1 cellular context compared by ENCODE assay signal in the genomic region with DNA sequence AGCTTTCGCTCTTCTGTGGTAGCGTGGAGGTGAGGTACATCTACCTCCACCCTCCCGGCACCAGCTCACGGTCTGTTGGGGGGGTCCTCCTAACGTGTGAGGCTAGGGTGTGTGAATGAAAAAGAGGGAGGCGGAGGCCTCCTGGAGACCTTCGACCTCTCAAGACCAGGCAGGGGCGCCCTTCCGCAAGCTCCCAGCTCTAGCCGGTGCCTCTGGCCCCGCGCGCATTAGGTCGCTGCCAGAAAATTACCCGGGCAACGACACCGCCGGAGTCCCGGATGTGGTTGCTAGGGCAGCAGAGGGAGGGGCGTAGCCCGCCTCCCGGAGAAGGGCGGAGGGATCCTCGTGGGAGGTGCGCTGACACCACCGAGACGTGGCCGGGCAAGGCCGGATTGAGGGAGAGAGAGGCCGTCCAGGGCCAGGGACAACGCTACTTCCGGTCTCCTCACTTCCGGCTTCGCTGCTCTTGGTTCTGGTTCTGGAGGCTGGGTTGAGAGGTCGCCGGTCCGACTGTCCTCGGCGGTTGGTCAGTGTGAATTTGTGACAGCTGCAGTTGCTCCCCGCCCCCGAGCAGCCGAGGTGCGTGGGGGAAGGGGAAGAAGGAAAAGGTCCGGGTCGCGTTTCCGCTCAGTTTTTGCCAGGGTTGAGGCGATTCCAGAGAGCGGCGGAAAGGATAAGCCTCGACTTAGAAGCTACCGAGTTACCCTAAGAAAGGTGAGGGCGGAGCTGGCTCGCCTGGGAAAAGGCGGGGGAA.
TF ChIP-seq lines count a peak whose summit lies in the region.

A gene with protein sequence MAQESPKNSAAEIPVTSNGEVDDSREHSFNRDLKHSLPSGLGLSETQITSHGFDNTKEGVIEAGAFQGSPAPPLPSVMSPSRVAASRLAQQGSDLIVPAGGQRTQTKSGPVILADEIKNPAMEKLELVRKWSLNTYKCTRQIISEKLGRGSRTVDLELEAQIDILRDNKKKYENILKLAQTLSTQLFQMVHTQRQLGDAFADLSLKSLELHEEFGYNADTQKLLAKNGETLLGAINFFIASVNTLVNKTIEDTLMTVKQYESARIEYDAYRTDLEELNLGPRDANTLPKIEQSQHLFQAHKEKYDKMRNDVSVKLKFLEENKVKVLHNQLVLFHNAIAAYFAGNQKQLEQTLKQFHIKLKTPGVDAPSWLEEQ (plus strand): TSS at position 442 of the 754 bp plus-strand sequence. CDS start 49,680 bp downstream, outside the sequence.
A gene (minus strand): TSS at position 218 of the 754 bp plus-strand sequence. CDS start 8,726 bp downstream, outside the sequence.

TF ChIP-seq in HepG2, 621 proteins besides CTCF, POLR2A, EP300 and RAD21 (continued from another document and continues in another):
- TF ChIP-seq, protein P1, sequence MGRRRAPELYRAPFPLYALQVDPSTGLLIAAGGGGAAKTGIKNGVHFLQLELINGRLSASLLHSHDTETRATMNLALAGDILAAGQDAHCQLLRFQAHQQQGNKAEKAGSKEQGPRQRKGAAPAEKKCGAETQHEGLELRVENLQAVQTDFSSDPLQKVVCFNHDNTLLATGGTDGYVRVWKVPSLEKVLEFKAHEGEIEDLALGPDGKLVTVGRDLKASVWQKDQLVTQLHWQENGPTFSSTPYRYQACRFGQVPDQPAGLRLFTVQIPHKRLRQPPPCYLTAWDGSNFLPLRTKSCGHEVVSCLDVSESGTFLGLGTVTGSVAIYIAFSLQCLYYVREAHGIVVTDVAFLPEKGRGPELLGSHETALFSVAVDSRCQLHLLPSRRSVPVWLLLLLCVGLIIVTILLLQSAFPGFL (CRISPR knock-in tag; IDR thresholded peaks at IDR 0.05), result no peak
- peak; percentile 33 for TF ChIP-seq MED8 (CRISPR knock-in tag; IDR thresholded peaks at IDR 0.05; ENCODE audit: insufficient replicate concordance)
- TF ChIP-seq BCL6 (CRISPR knock-in tag; IDR thresholded peaks at IDR 0.05), result peak; percentile 44; the same call in 1 of the 2 replicates
- TF ChIP-seq, protein P2, sequence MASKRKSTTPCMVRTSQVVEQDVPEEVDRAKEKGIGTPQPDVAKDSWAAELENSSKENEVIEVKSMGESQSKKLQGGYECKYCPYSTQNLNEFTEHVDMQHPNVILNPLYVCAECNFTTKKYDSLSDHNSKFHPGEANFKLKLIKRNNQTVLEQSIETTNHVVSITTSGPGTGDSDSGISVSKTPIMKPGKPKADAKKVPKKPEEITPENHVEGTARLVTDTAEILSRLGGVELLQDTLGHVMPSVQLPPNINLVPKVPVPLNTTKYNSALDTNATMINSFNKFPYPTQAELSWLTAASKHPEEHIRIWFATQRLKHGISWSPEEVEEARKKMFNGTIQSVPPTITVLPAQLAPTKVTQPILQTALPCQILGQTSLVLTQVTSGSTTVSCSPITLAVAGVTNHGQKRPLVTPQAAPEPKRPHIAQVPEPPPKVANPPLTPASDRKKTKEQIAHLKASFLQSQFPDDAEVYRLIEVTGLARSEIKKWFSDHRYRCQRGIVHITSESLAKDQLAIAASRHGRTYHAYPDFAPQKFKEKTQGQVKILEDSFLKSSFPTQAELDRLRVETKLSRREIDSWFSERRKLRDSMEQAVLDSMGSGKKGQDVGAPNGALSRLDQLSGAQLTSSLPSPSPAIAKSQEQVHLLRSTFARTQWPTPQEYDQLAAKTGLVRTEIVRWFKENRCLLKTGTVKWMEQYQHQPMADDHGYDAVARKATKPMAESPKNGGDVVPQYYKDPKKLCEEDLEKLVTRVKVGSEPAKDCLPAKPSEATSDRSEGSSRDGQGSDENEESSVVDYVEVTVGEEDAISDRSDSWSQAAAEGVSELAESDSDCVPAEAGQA (IDR thresholded peaks at IDR 0.05; ENCODE audit: low read depth), result 0 out of 2 replicates have a peak, but pooled peaks have one; percentile 38
- TF ChIP-seq, protein P2 (CRISPR knock-in tag; IDR thresholded peaks at IDR 0.05; ENCODE audit: borderline replicate concordance), result no peak; the same call in 1 of the 2 replicates
- TF ChIP-seq RFX5 (IDR thresholded peaks at IDR 0.05; ENCODE audit: low read depth, low read length), result no peak; the same call in 1 of the 2 replicates
- TF ChIP-seq HES4 (CRISPR knock-in tag; IDR thresholded peaks at IDR 0.05; ENCODE audit: borderline replicate concordance), result peak; percentile 50; the same call in 1 of the 2 replicates
- TF ChIP-seq, protein P3, sequence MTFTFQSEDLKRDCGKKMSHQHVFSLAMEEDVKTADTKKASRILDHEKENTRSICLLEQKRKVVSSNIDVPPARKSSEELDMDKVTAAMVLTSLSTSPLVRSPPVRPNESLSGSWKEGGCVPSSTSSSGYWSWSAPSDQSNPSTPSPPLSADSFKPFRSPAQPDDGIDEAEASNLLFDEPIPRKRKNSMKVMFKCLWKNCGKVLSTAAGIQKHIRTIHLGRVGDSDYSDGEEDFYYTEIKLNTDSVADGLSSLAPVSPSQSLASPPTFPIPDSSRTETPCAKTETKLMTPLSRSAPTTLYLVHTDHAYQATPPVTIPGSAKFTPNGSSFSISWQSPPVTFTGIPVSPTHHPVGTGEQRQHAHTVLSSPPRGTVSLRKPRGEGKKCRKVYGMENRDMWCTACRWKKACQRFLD (CRISPR knock-in tag; IDR thresholded peaks at IDR 0.05; ENCODE audit: borderline replicate concordance), result no peak
- TF ChIP-seq MATR3 (CRISPR knock-in tag; IDR thresholded peaks at IDR 0.05), result no peak
- TF ChIP-seq, protein P4, sequence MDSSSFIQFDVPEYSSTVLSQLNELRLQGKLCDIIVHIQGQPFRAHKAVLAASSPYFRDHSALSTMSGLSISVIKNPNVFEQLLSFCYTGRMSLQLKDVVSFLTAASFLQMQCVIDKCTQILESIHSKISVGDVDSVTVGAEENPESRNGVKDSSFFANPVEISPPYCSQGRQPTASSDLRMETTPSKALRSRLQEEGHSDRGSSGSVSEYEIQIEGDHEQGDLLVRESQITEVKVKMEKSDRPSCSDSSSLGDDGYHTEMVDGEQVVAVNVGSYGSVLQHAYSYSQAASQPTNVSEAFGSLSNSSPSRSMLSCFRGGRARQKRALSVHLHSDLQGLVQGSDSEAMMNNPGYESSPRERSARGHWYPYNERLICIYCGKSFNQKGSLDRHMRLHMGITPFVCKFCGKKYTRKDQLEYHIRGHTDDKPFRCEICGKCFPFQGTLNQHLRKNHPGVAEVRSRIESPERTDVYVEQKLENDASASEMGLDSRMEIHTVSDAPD (CRISPR knock-in tag; IDR thresholded peaks at IDR 0.05), result no peak
- no peak for TF ChIP-seq ZNF615 (CRISPR knock-in tag; IDR thresholded peaks at IDR 0.05; ENCODE audit: borderline replicate concordance)
- TF ChIP-seq, protein P5, sequence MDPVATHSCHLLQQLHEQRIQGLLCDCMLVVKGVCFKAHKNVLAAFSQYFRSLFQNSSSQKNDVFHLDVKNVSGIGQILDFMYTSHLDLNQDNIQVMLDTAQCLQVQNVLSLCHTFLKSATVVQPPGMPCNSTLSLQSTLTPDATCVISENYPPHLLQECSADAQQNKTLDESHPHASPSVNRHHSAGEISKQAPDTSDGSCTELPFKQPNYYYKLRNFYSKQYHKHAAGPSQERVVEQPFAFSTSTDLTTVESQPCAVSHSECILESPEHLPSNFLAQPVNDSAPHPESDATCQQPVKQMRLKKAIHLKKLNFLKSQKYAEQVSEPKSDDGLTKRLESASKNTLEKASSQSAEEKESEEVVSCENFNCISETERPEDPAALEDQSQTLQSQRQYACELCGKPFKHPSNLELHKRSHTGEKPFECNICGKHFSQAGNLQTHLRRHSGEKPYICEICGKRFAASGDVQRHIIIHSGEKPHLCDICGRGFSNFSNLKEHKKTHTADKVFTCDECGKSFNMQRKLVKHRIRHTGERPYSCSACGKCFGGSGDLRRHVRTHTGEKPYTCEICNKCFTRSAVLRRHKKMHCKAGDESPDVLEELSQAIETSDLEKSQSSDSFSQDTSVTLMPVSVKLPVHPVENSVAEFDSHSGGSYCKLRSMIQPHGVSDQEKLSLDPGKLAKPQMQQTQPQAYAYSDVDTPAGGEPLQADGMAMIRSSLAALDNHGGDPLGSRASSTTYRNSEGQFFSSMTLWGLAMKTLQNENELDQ (CRISPR knock-in tag; IDR thresholded peaks at IDR 0.05; ENCODE audit: borderline replicate concordance), result no peak
- peak; percentile 80 for TF ChIP-seq ZBTB3 (CRISPR knock-in tag; IDR thresholded peaks at IDR 0.05; ENCODE audit: borderline replicate concordance, low read depth)
- TF ChIP-seq ZNF337 (CRISPR knock-in tag; IDR thresholded peaks at IDR 0.05; ENCODE audit: borderline replicate concordance, low read depth), result peak; percentile 90; the same call in 1 of the 2 replicates
- peak; percentile 64 for TF ChIP-seq RXRB (CRISPR knock-in tag; IDR thresholded peaks at IDR 0.05; ENCODE audit: borderline replicate concordance)
- TF ChIP-seq, protein P6, sequence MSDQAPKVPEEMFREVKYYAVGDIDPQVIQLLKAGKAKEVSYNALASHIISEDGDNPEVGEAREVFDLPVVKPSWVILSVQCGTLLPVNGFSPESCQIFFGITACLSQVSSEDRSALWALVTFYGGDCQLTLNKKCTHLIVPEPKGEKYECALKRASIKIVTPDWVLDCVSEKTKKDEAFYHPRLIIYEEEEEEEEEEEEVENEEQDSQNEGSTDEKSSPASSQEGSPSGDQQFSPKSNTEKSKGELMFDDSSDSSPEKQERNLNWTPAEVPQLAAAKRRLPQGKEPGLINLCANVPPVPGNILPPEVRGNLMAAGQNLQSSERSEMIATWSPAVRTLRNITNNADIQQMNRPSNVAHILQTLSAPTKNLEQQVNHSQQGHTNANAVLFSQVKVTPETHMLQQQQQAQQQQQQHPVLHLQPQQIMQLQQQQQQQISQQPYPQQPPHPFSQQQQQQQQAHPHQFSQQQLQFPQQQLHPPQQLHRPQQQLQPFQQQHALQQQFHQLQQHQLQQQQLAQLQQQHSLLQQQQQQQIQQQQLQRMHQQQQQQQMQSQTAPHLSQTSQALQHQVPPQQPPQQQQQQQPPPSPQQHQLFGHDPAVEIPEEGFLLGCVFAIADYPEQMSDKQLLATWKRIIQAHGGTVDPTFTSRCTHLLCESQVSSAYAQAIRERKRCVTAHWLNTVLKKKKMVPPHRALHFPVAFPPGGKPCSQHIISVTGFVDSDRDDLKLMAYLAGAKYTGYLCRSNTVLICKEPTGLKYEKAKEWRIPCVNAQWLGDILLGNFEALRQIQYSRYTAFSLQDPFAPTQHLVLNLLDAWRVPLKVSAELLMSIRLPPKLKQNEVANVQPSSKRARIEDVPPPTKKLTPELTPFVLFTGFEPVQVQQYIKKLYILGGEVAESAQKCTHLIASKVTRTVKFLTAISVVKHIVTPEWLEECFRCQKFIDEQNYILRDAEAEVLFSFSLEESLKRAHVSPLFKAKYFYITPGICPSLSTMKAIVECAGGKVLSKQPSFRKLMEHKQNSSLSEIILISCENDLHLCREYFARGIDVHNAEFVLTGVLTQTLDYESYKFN (CRISPR knock-in tag; conservative IDR thresholded peaks at IDR 0.05), result peak; percentile 66
- TF ChIP-seq SIX1 (CRISPR knock-in tag; IDR thresholded peaks at IDR 0.05; ENCODE audit: borderline replicate concordance), result no peak
- peak; percentile 92 for TF ChIP-seq RFX3 (CRISPR knock-in tag; IDR thresholded peaks at IDR 0.05)
- TF ChIP-seq NFKBIZ (CRISPR knock-in tag; IDR thresholded peaks at IDR 0.05), result no peak; the same call in 1 of the 2 replicates
- TF ChIP-seq ZNF432 (CRISPR knock-in tag; IDR thresholded peaks at IDR 0.05; ENCODE audit: borderline replicate concordance), result no peak
- TF ChIP-seq, protein P7, sequence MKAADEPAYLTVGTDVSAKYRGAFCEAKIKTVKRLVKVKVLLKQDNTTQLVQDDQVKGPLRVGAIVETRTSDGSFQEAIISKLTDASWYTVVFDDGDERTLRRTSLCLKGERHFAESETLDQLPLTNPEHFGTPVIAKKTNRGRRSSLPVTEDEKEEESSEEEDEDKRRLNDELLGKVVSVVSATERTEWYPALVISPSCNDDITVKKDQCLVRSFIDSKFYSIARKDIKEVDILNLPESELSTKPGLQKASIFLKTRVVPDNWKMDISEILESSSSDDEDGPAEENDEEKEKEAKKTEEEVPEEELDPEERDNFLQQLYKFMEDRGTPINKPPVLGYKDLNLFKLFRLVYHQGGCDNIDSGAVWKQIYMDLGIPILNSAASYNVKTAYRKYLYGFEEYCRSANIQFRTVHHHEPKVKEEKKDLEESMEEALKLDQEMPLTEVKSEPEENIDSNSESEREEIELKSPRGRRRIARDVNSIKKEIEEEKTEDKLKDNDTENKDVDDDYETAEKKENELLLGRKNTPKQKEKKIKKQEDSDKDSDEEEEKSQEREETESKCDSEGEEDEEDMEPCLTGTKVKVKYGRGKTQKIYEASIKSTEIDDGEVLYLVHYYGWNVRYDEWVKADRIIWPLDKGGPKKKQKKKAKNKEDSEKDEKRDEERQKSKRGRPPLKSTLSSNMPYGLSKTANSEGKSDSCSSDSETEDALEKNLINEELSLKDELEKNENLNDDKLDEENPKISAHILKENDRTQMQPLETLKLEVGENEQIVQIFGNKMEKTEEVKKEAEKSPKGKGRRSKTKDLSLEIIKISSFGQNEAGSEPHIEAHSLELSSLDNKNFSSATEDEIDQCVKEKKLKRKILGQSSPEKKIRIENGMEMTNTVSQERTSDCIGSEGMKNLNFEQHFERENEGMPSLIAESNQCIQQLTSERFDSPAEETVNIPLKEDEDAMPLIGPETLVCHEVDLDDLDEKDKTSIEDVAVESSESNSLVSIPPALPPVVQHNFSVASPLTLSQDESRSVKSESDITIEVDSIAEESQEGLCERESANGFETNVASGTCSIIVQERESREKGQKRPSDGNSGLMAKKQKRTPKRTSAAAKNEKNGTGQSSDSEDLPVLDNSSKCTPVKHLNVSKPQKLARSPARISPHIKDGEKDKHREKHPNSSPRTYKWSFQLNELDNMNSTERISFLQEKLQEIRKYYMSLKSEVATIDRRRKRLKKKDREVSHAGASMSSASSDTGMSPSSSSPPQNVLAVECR (CRISPR knock-in tag; IDR thresholded peaks at IDR 0.05; ENCODE audit: borderline replicate concordance), result peak; percentile 96
- TF ChIP-seq FOXM1 (CRISPR knock-in tag; IDR thresholded peaks at IDR 0.05), result no peak
- no peak for TF ChIP-seq XBP1 (CRISPR knock-in tag; IDR thresholded peaks at IDR 0.05)
- 0 out of 2 replicates have a peak, but pooled peaks have one; percentile 51 for TF ChIP-seq SAFB2 (CRISPR knock-in tag; IDR thresholded peaks at IDR 0.05; ENCODE audit: borderline replicate concordance, low read depth)
